Comparison of ENCODE assay signal across 8 cellular contexts in genomic region chr3:17741621-17742091, GRCh38. TPM values are rescaled to one million over a fixed set of nuclear protein-coding genes. Genes with fewer than 3 reads are reported as not detected.
A peak's percentile ranks its signal among the peaks of the same experiment; 100 is the strongest.
DNase-seq lines count a peak whose midpoint lies in the region; FAIRE-seq and TF ChIP-seq lines count a peak whose summit lies in the region.

No MANE protein-coding gene starts in this region.

- H3K4me3 ChIP-seq in subcutaneous abdominal adipose tissue (ENCODE audit: low read depth in 1 of 5, low read length in 5 of 5) = peak overlapping the region; percentile 86 to 92 (median 88)

- H3K9me3 Mint-ChIP-seq in activated naive CD8-positive, alpha-beta T cell (ENCODE audit: low read depth) = no peaks in the 10 kb centered on the region

- H3K27ac ChIP-seq in subcutaneous abdominal adipose tissue (ENCODE audit: low read depth, low read length) = peak overlapping the region; percentile 88

- no peak for FAIRE-seq in HTR-8/SVneo (lab: Jason Lieb, UNC)

- peak overlapping the region; percentile 90 for H3K27ac Mint-ChIP-seq in activated naive CD8-positive, alpha-beta T cell

- intact Hi-C loops in posterior vena cava (cut with DNase I) = no loop called here

- H3K27me3 ChIP-seq in subcutaneous abdominal adipose tissue (ENCODE audit: control insufficient read depth in 5 of 5, insufficient read depth in 4 of 5, low read length in 5 of 5) = no peaks in the 10 kb centered on the region

- H3K36me3 ChIP-seq in subcutaneous abdominal adipose tissue (ENCODE audit: control insufficient read depth in 5 of 5, insufficient read depth in 5 of 5, low read length in 5 of 5) = no peaks in the 10 kb centered on the region

- no peak for TF ChIP-seq EP300 in Ishikawa (IDR thresholded peaks at IDR 0.05; ENCODE audit: borderline replicate concordance)

- DNase-seq in CD1c-positive myeloid dendritic cell (ENCODE audit: extremely low spot score) (peak; percentile 92), inferior parietal cortex (ENCODE audit: extremely low spot score) (peak; percentile 79), retina (no peak), HTR-8/SVneo (ENCODE audit: insufficient read length, low spot score) (no peak), posterior vena cava (ENCODE audit: low spot score) (no peak)

- peaks cover 42% of the 10 kb centered on the region for H3K4me1 Mint-ChIP-seq in activated naive CD8-positive, alpha-beta T cell (ENCODE audit: low read depth)

- no peaks in the 10 kb centered on the region for H3K36me3 Mint-ChIP-seq in activated naive CD8-positive, alpha-beta T cell

- H3K9ac ChIP-seq in subcutaneous abdominal adipose tissue (ENCODE audit: low read length in 5 of 5) = peak overlapping the region; percentile 69 to 92 (median 81)

- no peaks in the 10 kb centered on the region for H3K27me3 Mint-ChIP-seq in activated naive CD8-positive, alpha-beta T cell

- peaks cover 7 to 30% (median 27%) of the 10 kb centered on the region in 5 donors for H3K4me1 ChIP-seq in subcutaneous abdominal adipose tissue (ENCODE audit: control insufficient read depth in 5 of 5, insufficient read depth in 5 of 5, low read length in 5 of 5)

- no peak for TF ChIP-seq RAD21 in Ishikawa (IDR thresholded peaks at IDR 0.05; ENCODE audit: low read depth)

- peak overlapping the region; percentile 92 for H3K4me3 Mint-ChIP-seq in activated naive CD8-positive, alpha-beta T cell

- no peaks in the 10 kb centered on the region for H3K9me3 ChIP-seq in subcutaneous abdominal adipose tissue (ENCODE audit: control insufficient read depth in 5 of 5, low read length in 5 of 5)

TF ChIP-seq in Ishikawa, 13 proteins besides CTCF, POLR2A, EP300 and RAD21:
- TF ChIP-seq TAF1 (IDR thresholded peaks at IDR 0.05; ENCODE audit: low read depth) = no peak
- 0 out of 2 replicates have a peak, but pooled peaks have one; percentile 18 for TF ChIP-seq TCF12 (IDR thresholded peaks at IDR 0.05; ENCODE audit: low read depth)
- TF ChIP-seq MAX (IDR thresholded peaks at IDR 0.05) = peak; percentile 59
- TF ChIP-seq FOXM1 (IDR thresholded peaks at IDR 0.05; ENCODE audit: borderline replicate concordance, low read depth) = no peak
- no peak for TF ChIP-seq CREB1 (IDR thresholded peaks at IDR 0.05; ENCODE audit: low read depth)
- no peak for TF ChIP-seq ZBTB7A (IDR thresholded peaks at IDR 0.05; ENCODE audit: low read depth)
- no peak for TF ChIP-seq USF1 (IDR thresholded peaks at IDR 0.05)
TF ChIP-seq in Ishikawa: peak in this region for 2.

RNA-seq across cellular contexts. Expression of gene TBC1D5, which starts 0.8 kb away (rescaled TPM):
- 10 to 100 TPM; 45.3 to 53.7 TPM for total RNA-seq in posterior vena cava

Comparison
In these comparisons a context has a peak if more than half of its experiments do, and no peak if none do; other contexts are left out.
1. DNase-seq: peak in CD1c-positive myeloid dendritic cell (single experiment) and inferior parietal cortex (single experiment); none in retina (single experiment), HTR-8/SVneo (single experiment) and posterior vena cava (single experiment).